ENCODE assay signal across 8 cellular contexts in genomic region chr4:16227462-16227868, GRCh38. TPM values are rescaled to one million over a fixed set of nuclear protein-coding genes. Genes with fewer than 3 reads are reported as not detected.
A peak's percentile ranks its signal among the peaks of the same experiment; 100 is the strongest.
DNase-seq lines count a peak whose midpoint lies in the region; ATAC-seq and TF ChIP-seq lines count a peak whose summit lies in the region.

No MANE protein-coding gene starts in this region.

- H3K4me1 ChIP-seq in mucosa of rectum (ENCODE audit: control insufficient read depth in 2 of 2, insufficient read depth in 2 of 2, low read length in 2 of 2) (peaks cover 16 to 33% of the 10 kb centered on the region in 2 donors), aorta (ENCODE audit: control insufficient read depth in 1 of 2, insufficient read depth in 2 of 2, low read length in 2 of 2) (peaks cover 2 to 11% of the 10 kb centered on the region in 2 donors)

- H3K27ac ChIP-seq in mucosa of rectum (ENCODE audit: low read depth in 2 of 2, low read length in 2 of 2), result peak overlapping the region; percentile 93 to 95
- peak overlapping the region; percentile 60 to 98 for H3K27ac ChIP-seq in aorta (ENCODE audit: low read depth in 1 of 2, low read length in 2 of 2)

- H3K4me3 Mint-ChIP-seq in Calu3 (ENCODE audit: low read depth, unreplicated experiment), result peak overlapping the region; percentile 65

- H3K27me3 Mint-ChIP-seq in Calu3 (ENCODE audit: unreplicated experiment), result no peaks in the 10 kb centered on the region

- DNase-seq in Calu3, result peak; percentile 11
- peak; percentile 61 for DNase-seq in UCSD-AML1 (lab: John Stamatoyannopoulos, UW; ENCODE audit: unreplicated experiment)
- DNase-seq in epithelial cell of proximal tubule (ENCODE audit: low read depth), result no peak
- peak in 1 of 2 donors; percentile 68 for DNase-seq in aorta
- no peak for DNase-seq in SHP77 treated with DMSO at 0.1 percent for 48 hours (lab: John Stamatoyannopoulos, UW)
- no peak for DNase-seq in NCI-H1048 (lab: John Stamatoyannopoulos, UW)

- no peaks in the 10 kb centered on the region for H3K9me3 Mint-ChIP-seq in Calu3 (ENCODE audit: low read depth, unreplicated experiment)

- peaks cover 28% of the 10 kb centered on the region for H3K4me1 Mint-ChIP-seq in Calu3 (ENCODE audit: low read depth, unreplicated experiment)

- 1 to 2% methylated on average over 20 of the region's 20 CpGs for WGBS in aorta, 2 donors

- TF ChIP-seq CTCF in Calu3 (IDR thresholded peaks at IDR 0.05; ENCODE audit: unreplicated experiment), result no peak
- no peak for TF ChIP-seq CTCF in epithelial cell of proximal tubule (conservative IDR thresholded peaks at IDR 0.05; ENCODE audit: low read depth, low read length)

- no peaks in the 10 kb centered on the region for H3K9me3 ChIP-seq in mucosa of rectum (ENCODE audit: control insufficient read depth in 2 of 2, low read length in 2 of 2)
- no peaks in the 10 kb centered on the region for H3K9me3 ChIP-seq in aorta (ENCODE audit: control insufficient read depth, low read length)

- ATAC-seq in HG02642 (IDR thresholded peaks at IDR 0.05; ENCODE audit: poor library complexity, unreplicated experiment), result peak; percentile 2
- peak; percentile 3 for ATAC-seq in aorta (ENCODE audit: low FRiP score)

- peaks cover 54% of the 10 kb centered on the region for H3K36me3 Mint-ChIP-seq in Calu3 (ENCODE audit: insufficient read depth, unreplicated experiment)

- peak overlapping the region; percentile 89 for H3K4me3 ChIP-seq in epithelial cell of proximal tubule (ENCODE audit: low read depth, low read length)
- peak overlapping the region; percentile 87 to 92 for H3K4me3 ChIP-seq in mucosa of rectum (ENCODE audit: low read length in 2 of 2)
- peak overlapping the region; percentile 97 to 98 for H3K4me3 ChIP-seq in aorta (ENCODE audit: low read length in 2 of 2)

- no TSS peak for BruUV-seq in Calu3 (replicated peaks; lab: Mats Ljungman, UMichigan)

- H3K27me3 ChIP-seq in mucosa of rectum (ENCODE audit: control insufficient read depth in 2 of 2, insufficient read depth in 2 of 2, low read length in 2 of 2) (no peaks in the 10 kb centered on the region), aorta (ENCODE audit: control insufficient read depth in 1 of 2, insufficient read depth in 2 of 2, low read length in 1 of 2) (no peaks in the 10 kb centered on the region)

- CTCF ChIA-PET in Calu3 (lab: Charles Lee), result no interaction called here

- peak overlapping the region; percentile 87 to 94 for H3K9ac ChIP-seq in mucosa of rectum (ENCODE audit: low read depth in 1 of 2, low read length in 2 of 2)

- H3K27ac Mint-ChIP-seq in Calu3 (ENCODE audit: unreplicated experiment), result peak overlapping the region; percentile 96

- intact Hi-C loops in Calu3 (cut with micrococcal nuclease; ENCODE audit: unreplicated experiment), result no loop called here
- intact Hi-C loops in aorta (cut with DNase I), result no loop called here

- H3K36me3 ChIP-seq in mucosa of rectum (ENCODE audit: control insufficient read depth in 2 of 2, insufficient read depth in 2 of 2, low read length in 2 of 2) (no peaks in the 10 kb centered on the region), aorta (ENCODE audit: control insufficient read depth in 1 of 2, insufficient read depth in 2 of 2, low read length in 1 of 2) (no peaks in the 10 kb centered on the region)

RNA-seq across cellular contexts. Expression of gene TAPT1, which starts 1.2 kb away (rescaled TPM):
- total RNA-seq in Calu3 (2022) (23.7 and 31.5 TPM in 2 replicates), epithelial cell of proximal tubule (7.0 and 12.7 TPM in 2 replicates), aorta (10 to 100 TPM; 50.8 to 56.8 TPM)
- polyA plus RNA-seq in aorta, result 10 to 100 TPM in 1 of 2 donors, 1 to 10 TPM in 1; 7.0 to 20.6 TPM

Comparison
In these comparisons a context has a peak if more than half of its experiments do, and no peak if none do; other contexts are left out.
1. DNase-seq: peak in Calu3 (single experiment) and UCSD-AML1 (single experiment); none in epithelial cell of proximal tubule (single experiment), SHP77 treated with DMSO at 0.1 percent for 48 hours (single experiment) and NCI-H1048 (single experiment).
2. Peak in every context shown above with its lines, with median percentiles within 50 percentile points of each other: H3K4me3 ChIP-seq.